In the genomic region with DNA sequence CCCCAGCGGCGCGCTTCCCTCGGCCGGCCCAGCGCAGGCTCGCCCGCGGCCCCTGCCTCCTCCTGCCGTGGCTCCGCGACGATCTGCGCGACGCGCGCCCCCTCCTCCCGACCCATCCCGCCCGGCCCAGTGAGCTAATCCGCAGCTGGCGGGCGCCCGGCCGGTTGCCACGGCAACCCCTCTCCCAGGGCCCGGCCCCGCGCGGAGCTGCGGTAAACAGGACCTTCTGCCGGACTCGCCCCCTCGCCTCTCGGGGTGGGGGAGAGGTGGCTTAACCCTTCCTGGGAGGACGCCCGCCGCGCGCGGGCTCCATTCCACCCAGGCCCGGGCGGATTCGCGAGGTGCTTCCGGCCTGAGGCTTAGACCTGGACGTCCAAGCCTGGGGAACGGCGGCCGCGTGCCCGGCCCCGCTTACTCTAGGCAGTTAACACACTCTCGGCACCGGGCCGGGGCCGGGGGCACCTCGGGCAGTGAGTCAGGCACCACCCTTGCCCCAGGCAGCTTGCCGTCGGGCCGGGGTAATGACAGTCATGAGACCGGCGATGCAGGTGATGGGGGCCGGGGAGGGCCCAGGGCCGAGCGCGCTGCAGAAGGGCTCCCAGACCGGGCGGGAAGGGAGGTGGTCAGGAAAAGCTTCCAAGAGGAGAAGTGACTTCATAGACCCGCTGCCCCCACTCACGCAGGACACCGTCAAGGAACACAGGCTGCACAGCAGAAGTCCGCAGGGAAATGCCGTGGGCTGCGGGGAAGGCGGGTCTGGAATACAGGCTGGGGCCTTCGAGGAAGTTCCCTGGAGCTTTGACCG, we compare ENCODE assay signal across 1 cellular context.
TF ChIP-seq lines count a peak whose summit lies in the region.

DENND2A (minus strand) TSS at position 87 of the 805 bp plus-strand sequence. CDS start 38,416 bp downstream, outside the sequence.

TF ChIP-seq in WTC11, 78 proteins besides CTCF, POLR2A, EP300 and RAD21 (continued from another document):
- TF ChIP-seq, protein P1, sequence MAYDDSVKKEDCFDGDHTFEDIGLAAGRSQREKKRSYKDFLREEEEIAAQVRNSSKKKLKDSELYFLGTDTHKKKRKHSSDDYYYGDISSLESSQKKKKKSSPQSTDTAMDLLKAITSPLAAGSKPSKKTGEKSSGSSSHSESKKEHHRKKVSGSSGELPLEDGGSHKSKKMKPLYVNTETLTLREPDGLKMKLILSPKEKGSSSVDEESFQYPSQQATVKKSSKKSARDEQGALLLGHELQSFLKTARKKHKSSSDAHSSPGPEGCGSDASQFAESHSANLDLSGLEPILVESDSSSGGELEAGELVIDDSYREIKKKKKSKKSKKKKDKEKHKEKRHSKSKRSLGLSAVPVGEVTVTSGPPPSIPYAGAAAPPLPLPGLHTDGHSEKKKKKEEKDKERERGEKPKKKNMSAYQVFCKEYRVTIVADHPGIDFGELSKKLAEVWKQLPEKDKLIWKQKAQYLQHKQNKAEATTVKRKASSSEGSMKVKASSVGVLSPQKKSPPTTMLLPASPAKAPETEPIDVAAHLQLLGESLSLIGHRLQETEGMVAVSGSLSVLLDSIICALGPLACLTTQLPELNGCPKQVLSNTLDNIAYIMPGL (CRISPR knock-in tag; IDR thresholded peaks at IDR 0.05) = peak; percentile 82; the same call in 1 of the 2 replicates
- TF ChIP-seq IRF1 (CRISPR knock-in tag; IDR thresholded peaks at IDR 0.05) = no peak
- no peak for TF ChIP-seq EMX1 (CRISPR knock-in tag; IDR thresholded peaks at IDR 0.05)
- TF ChIP-seq NR2C2 (CRISPR knock-in tag; IDR thresholded peaks at IDR 0.05) = 0 out of 2 replicates have a peak, but pooled peaks have one; percentile 36
- TF ChIP-seq USF2 (CRISPR knock-in tag; IDR thresholded peaks at IDR 0.05) = 0 out of 2 replicates have a peak, but pooled peaks have one; percentile 6
- TF ChIP-seq FOXK1 (CRISPR knock-in tag; IDR thresholded peaks at IDR 0.05) = peak; percentile 55; the same call in 1 of the 2 replicates
- TF ChIP-seq, protein P2, sequence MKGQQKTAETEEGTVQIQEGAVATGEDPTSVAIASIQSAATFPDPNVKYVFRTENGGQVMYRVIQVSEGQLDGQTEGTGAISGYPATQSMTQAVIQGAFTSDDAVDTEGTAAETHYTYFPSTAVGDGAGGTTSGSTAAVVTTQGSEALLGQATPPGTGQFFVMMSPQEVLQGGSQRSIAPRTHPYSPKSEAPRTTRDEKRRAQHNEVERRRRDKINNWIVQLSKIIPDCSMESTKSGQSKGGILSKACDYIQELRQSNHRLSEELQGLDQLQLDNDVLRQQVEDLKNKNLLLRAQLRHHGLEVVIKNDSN (CRISPR knock-in tag; IDR thresholded peaks at IDR 0.05) = no peak
- TF ChIP-seq, protein P3, sequence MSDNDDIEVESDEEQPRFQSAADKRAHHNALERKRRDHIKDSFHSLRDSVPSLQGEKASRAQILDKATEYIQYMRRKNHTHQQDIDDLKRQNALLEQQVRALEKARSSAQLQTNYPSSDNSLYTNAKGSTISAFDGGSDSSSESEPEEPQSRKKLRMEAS (CRISPR knock-in tag; IDR thresholded peaks at IDR 0.05) = peak; percentile 82
